1 cellular context compared by ENCODE assay signal in the genomic region with DNA sequence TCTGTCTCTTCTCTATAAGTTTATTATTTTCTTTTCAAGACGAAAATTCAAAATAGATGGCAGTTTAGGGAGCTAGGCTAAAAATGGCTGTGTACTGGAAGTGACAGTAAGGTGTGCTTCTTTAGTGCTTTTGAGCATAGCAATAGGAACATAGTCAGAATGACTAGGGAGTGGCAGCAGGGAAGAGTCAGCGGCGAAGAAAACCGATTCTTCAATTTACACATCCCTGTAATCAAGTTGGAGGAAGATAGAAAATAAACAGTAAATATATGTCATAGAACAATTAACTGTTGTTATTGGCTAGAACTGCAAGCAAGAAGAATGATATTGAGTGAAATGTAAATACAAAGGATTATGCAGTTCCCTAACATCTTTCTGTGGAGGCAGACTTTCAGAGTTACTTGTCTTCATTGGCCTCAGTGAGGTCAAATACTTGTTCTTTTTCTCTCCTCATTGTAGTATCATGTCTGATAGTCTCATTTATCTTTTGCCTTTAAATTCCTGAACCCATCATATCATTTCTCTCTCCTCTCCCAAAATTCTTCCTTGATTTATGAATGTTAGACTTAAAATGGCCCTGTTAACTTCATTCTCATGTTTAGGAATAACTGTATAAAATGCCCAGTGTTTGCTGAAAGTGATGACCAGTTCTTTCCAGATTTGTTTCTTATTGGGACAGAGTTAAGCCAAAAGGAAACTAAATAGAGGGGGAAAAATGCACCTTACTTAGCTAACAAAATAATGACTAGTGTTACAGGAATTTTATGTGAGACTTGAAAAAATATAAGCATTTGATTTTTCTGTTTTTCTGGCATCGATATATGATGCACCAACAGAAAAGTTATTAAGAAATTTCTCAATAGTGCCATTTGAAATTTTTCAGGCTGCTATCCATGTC.
TF ChIP-seq lines count a peak whose summit lies in the region.

No MANE protein-coding gene starts in this region.

TF ChIP-seq in A549, 52 proteins besides CTCF, POLR2A, EP300 and RAD21 (continued from another document):
- TF ChIP-seq, protein P1, sequence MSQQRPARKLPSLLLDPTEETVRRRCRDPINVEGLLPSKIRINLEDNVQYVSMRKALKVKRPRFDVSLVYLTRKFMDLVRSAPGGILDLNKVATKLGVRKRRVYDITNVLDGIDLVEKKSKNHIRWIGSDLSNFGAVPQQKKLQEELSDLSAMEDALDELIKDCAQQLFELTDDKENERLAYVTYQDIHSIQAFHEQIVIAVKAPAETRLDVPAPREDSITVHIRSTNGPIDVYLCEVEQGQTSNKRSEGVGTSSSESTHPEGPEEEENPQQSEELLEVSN (IDR thresholded peaks at IDR 0.05; ENCODE audit: borderline replicate concordance, low read depth) = no peak
- TF ChIP-seq HOXB13 (CRISPR knock-in tag; IDR thresholded peaks at IDR 0.05; ENCODE audit: low read depth) (no peak), EHF (CRISPR knock-in tag; IDR thresholded peaks at IDR 0.05) (no peak), MAZ (IDR thresholded peaks at IDR 0.05; ENCODE audit: borderline replicate concordance, low read depth, low read length) (no peak), CBX8 (IDR thresholded peaks at IDR 0.05) (no peak), ESRRA (IDR thresholded peaks at IDR 0.05; ENCODE audit: borderline replicate concordance, low read length) (no peak), CHD4 (IDR thresholded peaks at IDR 0.05; ENCODE audit: borderline replicate concordance) (no peak), TP53 (CRISPR knock-in tag; IDR thresholded peaks at IDR 0.05) (no peak), JUNB (IDR thresholded peaks at IDR 0.05) (no peak), CHD2 (IDR thresholded peaks at IDR 0.05; ENCODE audit: low read length, partially characterized antibody) (no peak)
- TF ChIP-seq, protein P2, sequence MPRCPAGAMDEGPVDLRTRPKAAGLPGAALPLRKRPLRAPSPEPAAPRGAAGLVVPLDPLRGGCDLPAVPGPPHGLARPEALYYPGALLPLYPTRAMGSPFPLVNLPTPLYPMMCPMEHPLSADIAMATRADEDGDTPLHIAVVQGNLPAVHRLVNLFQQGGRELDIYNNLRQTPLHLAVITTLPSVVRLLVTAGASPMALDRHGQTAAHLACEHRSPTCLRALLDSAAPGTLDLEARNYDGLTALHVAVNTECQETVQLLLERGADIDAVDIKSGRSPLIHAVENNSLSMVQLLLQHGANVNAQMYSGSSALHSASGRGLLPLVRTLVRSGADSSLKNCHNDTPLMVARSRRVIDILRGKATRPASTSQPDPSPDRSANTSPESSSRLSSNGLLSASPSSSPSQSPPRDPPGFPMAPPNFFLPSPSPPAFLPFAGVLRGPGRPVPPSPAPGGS (IDR thresholded peaks at IDR 0.05) = no peak
- TF ChIP-seq, protein P3, sequence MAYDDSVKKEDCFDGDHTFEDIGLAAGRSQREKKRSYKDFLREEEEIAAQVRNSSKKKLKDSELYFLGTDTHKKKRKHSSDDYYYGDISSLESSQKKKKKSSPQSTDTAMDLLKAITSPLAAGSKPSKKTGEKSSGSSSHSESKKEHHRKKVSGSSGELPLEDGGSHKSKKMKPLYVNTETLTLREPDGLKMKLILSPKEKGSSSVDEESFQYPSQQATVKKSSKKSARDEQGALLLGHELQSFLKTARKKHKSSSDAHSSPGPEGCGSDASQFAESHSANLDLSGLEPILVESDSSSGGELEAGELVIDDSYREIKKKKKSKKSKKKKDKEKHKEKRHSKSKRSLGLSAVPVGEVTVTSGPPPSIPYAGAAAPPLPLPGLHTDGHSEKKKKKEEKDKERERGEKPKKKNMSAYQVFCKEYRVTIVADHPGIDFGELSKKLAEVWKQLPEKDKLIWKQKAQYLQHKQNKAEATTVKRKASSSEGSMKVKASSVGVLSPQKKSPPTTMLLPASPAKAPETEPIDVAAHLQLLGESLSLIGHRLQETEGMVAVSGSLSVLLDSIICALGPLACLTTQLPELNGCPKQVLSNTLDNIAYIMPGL (CRISPR knock-in tag; IDR thresholded peaks at IDR 0.05; ENCODE audit: borderline replicate concordance) = no peak
